ENCODE assay signal across 21 cellular contexts in the genomic region with DNA sequence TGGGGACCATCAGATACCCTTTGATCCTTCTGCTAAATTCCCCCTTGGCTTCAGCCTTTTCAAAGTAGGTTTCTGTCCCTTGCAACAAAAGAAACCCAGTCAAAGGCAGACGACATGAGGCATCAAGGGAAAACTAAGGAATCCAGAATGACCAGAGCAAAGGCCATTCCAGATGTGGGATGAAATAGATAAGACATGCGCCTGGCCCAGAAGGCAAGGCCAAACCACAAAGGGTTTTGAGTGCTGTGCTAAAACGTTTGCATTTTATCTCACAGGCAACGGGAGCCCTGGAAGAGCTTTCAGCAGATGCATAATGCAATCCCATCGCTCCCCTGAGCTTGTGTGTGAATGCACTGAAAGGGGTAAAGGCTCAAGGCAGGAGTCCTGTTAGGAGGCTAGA. TPM values are rescaled to one million over a fixed set of nuclear protein-coding genes. Genes with fewer than 3 reads are reported as not detected.
"Had no signal": no experiment of that assay in that cellular context is flagged by ENCODE, and none has a peak within 500 bp of the region (broad histone marks: within the 10 kb centered on the region; RNA-seq: fewer than 3 reads in every experiment).

No MANE protein-coding gene starts in this region.

- H3K9me3 ChIP-seq: colonic mucosa, pancreas, right lobe of liver, suprapubic skin, transverse colon, upper lobe of right lung, uterus had no signal

- H3K36me3 ChIP-seq: colonic mucosa, pancreas, right lobe of liver, suprapubic skin, transverse colon, upper lobe of right lung, uterus had no signal

- H3K36me3 Mint-ChIP-seq: memory B cell had no signal

- DNase-seq: colonic mucosa; dermis blood vessel endothelial cell; effector memory CD8-positive, alpha-beta T cell; kidney; natural killer cell; pancreas; retina; right lobe of liver; small intestine; stimulated activated CD4-positive, alpha-beta T cell treated with anti-CD3 and anti-CD28 coated beads, Interleukin-1b, Interleukin-23, amount 100 ng/mL, for 48 hours; stimulated activated CD4-positive, alpha-beta T cell treated with anti-CD3 and anti-CD28 coated beads, Interleukin-4, amount 100 ng/mL, for 1 hour; stimulated activated CD8-positive, alpha-beta memory T cell treated with anti-CD3 and anti-CD28 coated beads, Interleukin-4, amount 100 ng/mL, for 48 hours; stimulated activated naive CD4-positive, alpha-beta T cell; stimulated activated naive CD8-positive, alpha-beta T cell treated with anti-CD3 and anti-CD28 coated beads, Interleukin-15, amount 100 ng/mL, for 72 hours; transverse colon; upper lobe of right lung; uterus had no signal

- H3K9me3 Mint-ChIP-seq: effector memory CD8-positive, alpha-beta T cell; memory B cell; natural killer cell had no signal

- H3K4me1 ChIP-seq: colonic mucosa, pancreas, right lobe of liver, transverse colon, upper lobe of right lung, uterus had no signal

- H3K27me3 ChIP-seq: colonic mucosa, pancreas, right lobe of liver, suprapubic skin, transverse colon, upper lobe of right lung, uterus had no signal

- H3K4me3 Mint-ChIP-seq: effector memory CD8-positive, alpha-beta T cell; memory B cell; natural killer cell; stimulated activated naive CD8-positive, alpha-beta T cell treated with anti-CD3 and anti-CD28 coated beads, Interleukin-15, amount 100 ng/mL, for 72 hours had no signal

- H3K4me3 ChIP-seq: colonic mucosa, lung, pancreas, right lobe of liver, suprapubic skin, transverse colon, upper lobe of right lung, uterus had no signal

- H3K27ac ChIP-seq: colonic mucosa, pancreas, right lobe of liver, suprapubic skin, transverse colon, upper lobe of right lung, uterus had no signal

- H3K27ac Mint-ChIP-seq: effector memory CD8-positive, alpha-beta T cell; memory B cell; natural killer cell; stimulated activated naive CD8-positive, alpha-beta T cell treated with anti-CD3 and anti-CD28 coated beads, Interleukin-15, amount 100 ng/mL, for 72 hours had no signal

RNA-seq across cellular contexts. Expression of gene CXCR1, which starts 17.7 kb away (rescaled TPM):
- polyA plus RNA-seq: neural cell had no signal

RNA-seq across cellular contexts. Expression of gene CXCR2, which starts 23.3 kb away (rescaled TPM):
- polyA plus RNA-seq: neural cell had no signal
